ENCODE assay signal across 12 cellular contexts in the genomic region with DNA sequence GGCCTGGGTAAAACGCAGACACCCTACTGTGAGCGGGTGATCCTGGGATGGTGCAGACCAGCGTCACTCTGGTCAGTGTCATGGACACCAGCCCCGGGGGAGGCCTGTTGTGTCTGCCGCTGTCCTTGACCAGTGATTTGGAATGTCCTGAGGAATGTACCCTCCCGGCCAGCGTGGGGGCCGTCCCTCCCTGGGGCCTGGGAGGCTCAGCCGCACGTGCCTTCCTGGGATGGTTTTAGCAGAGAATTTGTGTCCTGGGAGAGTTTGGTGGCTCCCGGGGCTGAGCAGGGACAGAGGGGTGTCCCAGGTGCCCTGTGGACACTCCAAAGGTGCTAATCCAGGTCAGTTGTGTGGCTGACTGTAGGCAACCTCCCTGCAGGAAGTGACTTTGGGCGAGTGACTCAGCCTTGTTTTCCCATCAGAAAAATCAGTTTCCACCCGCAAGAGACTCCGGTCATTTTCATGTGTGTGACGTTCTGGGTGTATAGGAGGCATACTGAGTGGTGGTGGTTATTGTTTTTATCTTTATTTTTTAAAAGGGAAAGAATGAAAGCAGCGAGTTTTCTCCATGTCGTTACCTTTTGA. TPM values are rescaled to one million over a fixed set of nuclear protein-coding genes. Genes with fewer than 3 reads are reported as not detected.
DNase-seq lines count a peak whose midpoint lies in the region; ATAC-seq and TF ChIP-seq lines count a peak whose summit lies in the region.
"Had no signal": no experiment of that assay in that cellular context is flagged by ENCODE, and none has a peak within 500 bp of the region (broad histone marks: within the 10 kb centered on the region; RNA-seq: fewer than 3 reads in every experiment).

No MANE protein-coding gene starts in this region.

- H3K4me2 ChIP-seq in GM23338 = no peak overlapping the region

- H3K4me3 ChIP-seq in GM23338 (no peak overlapping the region), brain microvascular endothelial cell (ENCODE audit: low read depth, low read length) (no peak overlapping the region), psoas muscle (no peak overlapping the region), prostate gland (no peak overlapping the region)
- H3K4me3 ChIP-seq: upper lobe of left lung had no signal

- no peaks in the 10 kb centered on the region for H3K9me3 ChIP-seq in psoas muscle
- no peaks in the 10 kb centered on the region for H3K9me3 ChIP-seq in prostate gland
- H3K9me3 ChIP-seq: upper lobe of left lung had no signal

- no peaks in the 10 kb centered on the region for H4K20me1 ChIP-seq in GM23338 (replicated peaks; ENCODE audit: insufficient read depth)

- no peaks in the 10 kb centered on the region; the same call in 2 of the 3 replicates for H3K9me3 Mint-ChIP-seq in GM23338
- H3K9me3 Mint-ChIP-seq: immature natural killer cell; T-helper 2 cell treated with Interferon-gamma antibody and Interleukin-4, amounts not matched to agents 5 μg/mL and 100 μg/mL, for 36 hours had no signal

- TF ChIP-seq CTCF in GM23338 (conservative IDR thresholded peaks at IDR 0.05; ENCODE audit: low read depth in 2 of 2) = no peak
- no peak for TF ChIP-seq CTCF in brain microvascular endothelial cell (IDR thresholded peaks at IDR 0.05; ENCODE audit: low read depth, low read length, missing control alignments)
- no peak for TF ChIP-seq CTCF in psoas muscle (IDR thresholded peaks at IDR 0.05)
- TF ChIP-seq CTCF in prostate gland (IDR thresholded peaks at IDR 0.05) = no peak

- H3K27me3 Mint-ChIP-seq in GM23338 (ENCODE audit: insufficient read depth, low read depth, poor library complexity) = peaks cover 9% of the 10 kb centered on the region

- H3K4me1 ChIP-seq in GM23338 (ENCODE audit: insufficient read depth) = peaks cover 3% of the 10 kb centered on the region; the same call in 1 of the 2 replicates
- H3K4me1 ChIP-seq in psoas muscle = peaks cover 35% of the 10 kb centered on the region
- H3K4me1 ChIP-seq in prostate gland (replicated peaks) = peaks cover 10% of the 10 kb centered on the region
- H3K4me1 ChIP-seq: parathyroid adenoma had no signal

- H3K27ac ChIP-seq in GM23338 (ENCODE audit: low read depth) = no peak overlapping the region; the same call in 1 of the 2 replicates
- peak overlapping the region; percentile 43 for H3K27ac ChIP-seq in brain microvascular endothelial cell
- peak overlapping the region; percentile 64 for H3K27ac ChIP-seq in psoas muscle
- H3K27ac ChIP-seq in prostate gland = peak overlapping the region in 1 of 2 donors; percentile 50
- H3K27ac ChIP-seq: parathyroid adenoma, upper lobe of left lung had no signal

- intact Hi-C loops in psoas muscle (cut with DNase I) = no loop called here
- intact Hi-C loops in prostate gland (cut with DNase I) = no loop called here

- H3K4me3 Mint-ChIP-seq in GM23338 = no peak overlapping the region
- H3K4me3 Mint-ChIP-seq: immature natural killer cell; T-helper 2 cell treated with Interferon-gamma antibody and Interleukin-4, amounts not matched to agents 5 μg/mL and 100 μg/mL, for 36 hours had no signal

- H3K27me3 ChIP-seq in GM23338 (ENCODE audit: insufficient read depth) (no peaks in the 10 kb centered on the region), brain microvascular endothelial cell (replicated peaks) (no peaks in the 10 kb centered on the region), psoas muscle (ENCODE audit: insufficient read depth in 3 of 3, low read length in 2 of 3) (no peaks in the 10 kb centered on the region), prostate gland (replicated peaks; ENCODE audit: insufficient read depth) (no peaks in the 10 kb centered on the region)
- H3K27me3 ChIP-seq: upper lobe of left lung had no signal

- H3K36me3 Mint-ChIP-seq in GM23338 (ENCODE audit: low read depth) = peaks cover 6% of the 10 kb centered on the region; the same call in 1 of the 3 replicates
- H3K36me3 Mint-ChIP-seq: immature natural killer cell had no signal

- no peak for DNase-seq in GM23338 (ENCODE audit: low spot score)
- peak; percentile 54 for DNase-seq in brain microvascular endothelial cell
- peak; percentile 31 for DNase-seq in iris pigment epithelial cell (ENCODE audit: low read depth)
- DNase-seq in psoas muscle = peak; percentile 18 to 55
- no peak for DNase-seq in prostate gland (ENCODE audit: low spot score)
- no peak for DNase-seq in DMS53 (lab: John Stamatoyannopoulos, UW)
- DNase-seq in NK-92 treated with Interleukin-12 subunit alpha and Interleukin-12 subunit beta, amount 100 ng/mL, for 24 hours (lab: John Stamatoyannopoulos, UW) = no peak
- DNase-seq: immature natural killer cell had no signal

- peak overlapping the region; percentile 62; the same call in 1 of the 2 replicates for H3K27ac Mint-ChIP-seq in GM23338
- H3K27ac Mint-ChIP-seq: immature natural killer cell; T-helper 2 cell treated with Interferon-gamma antibody and Interleukin-4, amounts not matched to agents 5 μg/mL and 100 μg/mL, for 36 hours had no signal

- peaks cover 18% of the 10 kb centered on the region for H3K4me1 Mint-ChIP-seq in GM23338
- H3K4me1 Mint-ChIP-seq: immature natural killer cell had no signal

- no peak overlapping the region for H2AFZ ChIP-seq in GM23338
- H2AFZ ChIP-seq: parathyroid adenoma had no signal

- H3F3A ChIP-seq in GM23338 (replicated peaks; ENCODE audit: low read depth) = 0 out of 2 replicates have a peak, but pooled peaks cover under 1% of the 10 kb centered on the region

- no peak for TF ChIP-seq POLR2A in prostate gland (IDR thresholded peaks at IDR 0.05)

- no peaks in the 10 kb centered on the region for H3K36me3 ChIP-seq in GM23338 (ENCODE audit: insufficient read depth)
- H3K36me3 ChIP-seq in brain microvascular endothelial cell (replicated peaks) = no peaks in the 10 kb centered on the region
- no peaks in the 10 kb centered on the region for H3K36me3 ChIP-seq in psoas muscle (ENCODE audit: insufficient read depth in 1 of 2, low read depth in 1 of 2)
- no peaks in the 10 kb centered on the region for H3K36me3 ChIP-seq in prostate gland
- H3K36me3 ChIP-seq: upper lobe of left lung had no signal

- no peaks in the 10 kb centered on the region for H3K9me2 ChIP-seq in GM23338 (ENCODE audit: insufficient read depth)

- peaks cover 15% of the 10 kb centered on the region; the same call in 1 of the 2 replicates for H3K79me2 ChIP-seq in GM23338 (replicated peaks; ENCODE audit: insufficient read depth)
- H3K79me2 ChIP-seq: parathyroid adenoma had no signal

- in situ Hi-C loops in brain microvascular endothelial cell (cut with HindIII; ENCODE audit: low pct_ligation_motif_present, low sequenced_read_pairs) = no loop called here

- ATAC-seq in GM23338 (no peak), psoas muscle (peak in 1 of 4 donors; percentile 16), GM21786 (IDR thresholded peaks at IDR 0.05; ENCODE audit: unreplicated experiment) (no peak)

- 61 to 70% (median 63%) methylated on average over 17 of the region's 17 CpGs for WGBS in psoas muscle, 3 donors
- WGBS in prostate gland = 72% methylated on average over 17 of the region's 17 CpGs

TF ChIP-seq in GM23338, 12 proteins besides CTCF, POLR2A, EP300 and RAD21 (continues in another document):
- TF ChIP-seq EZH2 (IDR thresholded peaks at IDR 0.05; ENCODE audit: low read depth, unreplicated experiment) (no peak), POLR2AphosphoS5 (IDR thresholded peaks at IDR 0.05; ENCODE audit: low read depth) (no peak)
- TF ChIP-seq, protein P1, sequence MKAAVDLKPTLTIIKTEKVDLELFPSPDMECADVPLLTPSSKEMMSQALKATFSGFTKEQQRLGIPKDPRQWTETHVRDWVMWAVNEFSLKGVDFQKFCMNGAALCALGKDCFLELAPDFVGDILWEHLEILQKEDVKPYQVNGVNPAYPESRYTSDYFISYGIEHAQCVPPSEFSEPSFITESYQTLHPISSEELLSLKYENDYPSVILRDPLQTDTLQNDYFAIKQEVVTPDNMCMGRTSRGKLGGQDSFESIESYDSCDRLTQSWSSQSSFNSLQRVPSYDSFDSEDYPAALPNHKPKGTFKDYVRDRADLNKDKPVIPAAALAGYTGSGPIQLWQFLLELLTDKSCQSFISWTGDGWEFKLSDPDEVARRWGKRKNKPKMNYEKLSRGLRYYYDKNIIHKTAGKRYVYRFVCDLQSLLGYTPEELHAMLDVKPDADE (IDR thresholded peaks at IDR 0.05) = no peak

RNA-seq across cellular contexts. Expression of a gene that starts 6.3 kb away (rescaled TPM):
- 19.1 and 29.3 TPM in 2 replicates for total RNA-seq in GM23338 (2014; rRNA removed; shearing (Covaris generic))
- polyA plus RNA-seq in GM23338 (2016; fragmentation: Nextera tagmentation; extraction: Ambion mirVana) (11.2 and 12.2 TPM in 2 replicates), psoas muscle (under 1 TPM; 0.29 to 0.55 (median 0.52) TPM)
- total RNA-seq in psoas muscle (under 1 TPM; 0.29 to 0.56 (median 0.49) TPM), prostate gland (10 to 100 TPM; 25.2 to 25.4 TPM)
- polyA plus RNA-seq: immature natural killer cell had no signal

Comparison
In these comparisons a context has a peak if more than half of its experiments do, and no peak if none do; other contexts are left out.
1. DNase-seq: peak in brain microvascular endothelial cell (single experiment), iris pigment epithelial cell (single experiment) and psoas muscle (2 of 2); none in GM23338 (single experiment), prostate gland (single experiment), DMS53 (single experiment) and NK-92 treated with Interleukin-12 subunit alpha and Interleukin-12 subunit beta, amount 100 ng/mL, for 24 hours (single experiment).
2. RNA of a gene that starts 6.3 kb away (total RNA-seq): 19.1 to 29.3 TPM in GM23338 and 25.2 to 25.4 TPM in prostate gland; 0.29 to 0.56 TPM in psoas muscle; every median in the first group is over 10 times any median in the second.